ENCODE assay signal across 1 cellular context in the genomic region with DNA sequence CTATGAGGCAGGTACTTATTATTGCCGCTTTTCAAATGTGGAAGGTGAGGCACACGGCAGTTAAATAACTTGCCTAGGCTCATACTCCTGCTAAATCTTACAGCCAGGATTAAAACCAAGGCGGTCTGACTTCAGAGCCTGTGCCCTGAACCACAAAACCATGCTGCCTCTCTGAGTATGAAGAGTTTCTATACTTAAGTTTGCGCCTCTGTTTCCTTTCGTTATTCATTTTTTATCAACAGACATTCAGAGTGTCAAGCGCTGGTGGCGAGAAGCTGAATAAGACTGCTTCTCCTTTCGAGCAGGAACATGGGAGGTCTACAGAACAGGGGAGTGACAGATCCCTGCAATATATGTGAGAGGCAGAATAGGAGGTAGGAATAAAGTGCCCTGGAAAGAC.
TF ChIP-seq lines count a peak whose summit lies in the region.

No MANE protein-coding gene starts in this region.

TF ChIP-seq in HepG2, 621 proteins besides CTCF, POLR2A, EP300 and RAD21 (continued from another document):
- TF ChIP-seq, protein P1, sequence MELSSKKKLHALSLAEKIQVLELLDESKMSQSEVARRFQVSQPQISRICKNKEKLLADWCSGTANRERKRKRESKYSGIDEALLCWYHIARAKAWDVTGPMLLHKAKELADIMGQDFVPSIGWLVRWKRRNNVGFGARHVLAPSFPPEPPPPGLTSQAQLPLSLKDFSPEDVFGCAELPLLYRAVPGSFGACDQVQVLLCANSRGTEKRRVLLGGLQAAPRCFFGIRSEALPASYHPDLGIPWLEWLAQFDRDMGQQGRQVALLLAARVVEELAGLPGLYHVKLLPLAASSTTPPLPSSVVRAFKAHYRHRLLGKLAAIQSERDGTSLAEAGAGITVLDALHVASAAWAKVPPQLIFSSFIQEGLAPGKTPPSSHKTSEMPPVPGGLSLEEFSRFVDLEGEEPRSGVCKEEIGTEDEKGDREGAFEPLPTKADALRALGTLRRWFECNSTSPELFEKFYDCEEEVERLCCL (CRISPR knock-in tag; IDR thresholded peaks at IDR 0.05; ENCODE audit: borderline replicate concordance): no peak
- TF ChIP-seq, protein P2, sequence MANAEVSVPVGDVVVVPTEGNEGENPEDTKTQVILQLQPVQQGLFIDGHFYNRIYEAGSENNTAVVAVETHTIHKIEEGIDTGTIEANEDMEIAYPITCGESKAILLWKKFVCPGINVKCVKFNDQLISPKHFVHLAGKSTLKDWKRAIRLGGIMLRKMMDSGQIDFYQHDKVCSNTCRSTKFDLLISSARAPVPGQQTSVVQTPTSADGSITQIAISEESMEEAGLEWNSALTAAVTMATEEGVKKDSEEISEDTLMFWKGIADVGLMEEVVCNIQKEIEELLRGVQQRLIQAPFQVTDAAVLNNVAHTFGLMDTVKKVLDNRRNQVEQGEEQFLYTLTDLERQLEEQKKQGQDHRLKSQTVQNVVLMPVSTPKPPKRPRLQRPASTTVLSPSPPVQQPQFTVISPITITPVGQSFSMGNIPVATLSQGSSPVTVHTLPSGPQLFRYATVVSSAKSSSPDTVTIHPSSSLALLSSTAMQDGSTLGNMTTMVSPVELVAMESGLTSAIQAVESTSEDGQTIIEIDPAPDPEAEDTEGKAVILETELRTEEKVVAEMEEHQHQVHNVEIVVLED (CRISPR knock-in tag; IDR thresholded peaks at IDR 0.05; ENCODE audit: borderline replicate concordance): no peak
- no peak for TF ChIP-seq JUN (CRISPR knock-in tag; IDR thresholded peaks at IDR 0.05)
- no peak for TF ChIP-seq FOXA3 (CRISPR knock-in tag; IDR thresholded peaks at IDR 0.05)
- TF ChIP-seq, protein P3, sequence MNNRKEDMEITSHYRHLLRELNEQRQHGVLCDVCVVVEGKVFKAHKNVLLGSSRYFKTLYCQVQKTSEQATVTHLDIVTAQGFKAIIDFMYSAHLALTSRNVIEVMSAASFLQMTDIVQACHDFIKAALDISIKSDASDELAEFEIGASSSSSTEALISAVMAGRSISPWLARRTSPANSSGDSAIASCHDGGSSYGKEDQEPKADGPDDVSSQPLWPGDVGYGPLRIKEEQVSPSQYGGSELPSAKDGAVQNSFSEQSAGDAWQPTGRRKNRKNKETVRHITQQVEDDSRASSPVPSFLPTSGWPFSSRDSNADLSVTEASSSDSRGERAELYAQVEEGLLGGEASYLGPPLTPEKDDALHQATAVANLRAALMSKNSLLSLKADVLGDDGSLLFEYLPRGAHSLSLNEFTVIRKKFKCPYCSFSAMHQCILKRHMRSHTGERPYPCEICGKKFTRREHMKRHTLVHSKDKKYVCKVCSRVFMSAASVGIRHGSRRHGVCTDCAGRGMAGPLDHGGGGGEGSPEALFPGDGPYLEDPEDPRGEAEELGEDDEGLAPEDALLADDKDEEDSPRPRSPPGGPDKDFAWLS (CRISPR knock-in tag; IDR thresholded peaks at IDR 0.05; ENCODE audit: borderline replicate concordance): no peak
TF ChIP-seq in HepG2: peak in this region for 0.
